Comparison of ENCODE assay signal across 21 cellular contexts in genomic region chr1:220235462-220235861, GRCh38. TPM values are rescaled to one million over a fixed set of nuclear protein-coding genes. Genes with fewer than 3 reads are reported as not detected.
DNase-seq lines count a peak whose midpoint lies in the region; ATAC-seq, FAIRE-seq and TF ChIP-seq lines count a peak whose summit lies in the region.
"Had no signal": no experiment of that assay in that cellular context is flagged by ENCODE, and none has a peak within 500 bp of the region (broad histone marks: within the 10 kb centered on the region; RNA-seq: fewer than 3 reads in every experiment).

No MANE protein-coding gene starts in this region.

- POLR2A ChIA-PET in A673 (lab: Charles Lee; ENCODE audit: low non-redundant PET), result no interaction called here

- CTCF ChIA-PET in A673 (lab: Charles Lee), result no interaction called here

- H3K36me3 ChIP-seq in A673 (ENCODE audit: insufficient read depth, low read length, poor library complexity, severe bottlenecking), result no peaks in the 10 kb centered on the region
- H3K36me3 ChIP-seq: brain microvascular endothelial cell, vagina had no signal

- TF ChIP-seq CTCF in D721Med (IDR thresholded peaks at IDR 0.05; ENCODE audit: insufficient read depth, missing control alignments) (no peak), A673 (conservative IDR thresholded peaks at IDR 0.05; ENCODE audit: low read depth, low read length) (no peak)

- no peaks in the 10 kb centered on the region for H3K27me3 ChIP-seq in A673 (replicated peaks; ENCODE audit: insufficient read depth, low read depth, low read length, poor library complexity)
- H3K27me3 ChIP-seq: brain microvascular endothelial cell, vagina had no signal

- ATAC-seq in HG02610 (IDR thresholded peaks at IDR 0.05; ENCODE audit: unreplicated experiment) (peak; percentile 45), GM19452 (IDR thresholded peaks at IDR 0.05; ENCODE audit: unreplicated experiment) (no peak)
- ATAC-seq: CD8-positive, alpha-beta T cell; GM12878; lower lobe of right lung had no signal

- no peaks in the 10 kb centered on the region for H3K9me3 ChIP-seq in A673 (ENCODE audit: low read depth, low read length, poor library complexity, severe bottlenecking)
- H3K9me3 ChIP-seq: lower lobe of right lung, vagina had no signal

- FAIRE-seq in D721Med (lab: Jason Lieb, UNC), result peak; percentile 74
- FAIRE-seq: frontal cortex, GM12878 had no signal

- BruUV-seq in A673 (replicated peaks; lab: Mats Ljungman, UMichigan), result no TSS peak

- intact Hi-C loops in A673 (cut with micrococcal nuclease; ENCODE audit: unreplicated experiment), result no loop called here

- DNase-seq in D721Med (ENCODE audit: insufficient read length, low spot score), result no peak
- peak; percentile 19 to 49 for DNase-seq in NCI-H1930 (lab: John Stamatoyannopoulos, UW)
- DNase-seq in SHP77 (lab: John Stamatoyannopoulos, UW), result peak; percentile 15 to 53
- DNase-seq in NCI-H82 (lab: John Stamatoyannopoulos, UW), result no peak
- DNase-seq in activated CD8-positive, alpha-beta memory T cell treated with anti-CD3 and anti-CD28 coated beads, Interleukin-2, amount 50 U/mL, for 4 hours, result no peak
- no peak for DNase-seq in A673 (ENCODE audit: low spot score)
- DNase-seq: activated CD4-positive, alpha-beta T cell treated with anti-CD3 and anti-CD28 coated beads, Interleukin-2, amount 10 ng/mL, durations not matched to agents 7 days and 5 days; brain microvascular endothelial cell; CD8-positive, alpha-beta T cell; lower lobe of right lung; MV-4-11; NCI-H526 treated with DMSO at 0.1 percent for 48 hours; stimulated activated CD4-positive, alpha-beta T cell treated with anti-CD3 and anti-CD28 coated beads, Interleukin-2, amount 100 ng/mL, for 48 hours; SW 1271 had no signal

- no peaks in the 10 kb centered on the region for H3K4me1 ChIP-seq in A673 (ENCODE audit: insufficient read depth, low read length, poor library complexity, severe bottlenecking)
- H3K4me1 ChIP-seq: parathyroid adenoma had no signal

- no peak overlapping the region for H3K27ac ChIP-seq in A673 (ENCODE audit: low read depth, low read length, poor library complexity, severe bottlenecking)
- H3K27ac ChIP-seq: brain microvascular endothelial cell, epithelial cell of prostate, lower lobe of right lung, parathyroid adenoma, vagina had no signal

- no peak overlapping the region for H3K4me3 ChIP-seq in A673 (ENCODE audit: low read depth, low read length, poor library complexity, severe bottlenecking)
- H3K4me3 ChIP-seq: GM12878, lower lobe of right lung, vagina had no signal

RNA-seq across cellular contexts. Expression of gene RAB3GAP2, which starts 36.8 kb away (rescaled TPM):
- total RNA-seq in A673 (2021), result 43.8 and 44.9 TPM in 2 replicates

Comparison
In these comparisons a context has a peak if more than half of its experiments do, and no peak if none do; other contexts are left out.
1. DNase-seq: peak in NCI-H1930 (2 of 2) and SHP77 (2 of 2); none in D721Med (single experiment), NCI-H82 (single experiment), activated CD8-positive, alpha-beta memory T cell treated with anti-CD3 and anti-CD28 coated beads, Interleukin-2, amount 50 U/mL, for 4 hours (single experiment) and A673 (single experiment).